Comparison of ENCODE assay signal across 10 cellular contexts in the genomic region with DNA sequence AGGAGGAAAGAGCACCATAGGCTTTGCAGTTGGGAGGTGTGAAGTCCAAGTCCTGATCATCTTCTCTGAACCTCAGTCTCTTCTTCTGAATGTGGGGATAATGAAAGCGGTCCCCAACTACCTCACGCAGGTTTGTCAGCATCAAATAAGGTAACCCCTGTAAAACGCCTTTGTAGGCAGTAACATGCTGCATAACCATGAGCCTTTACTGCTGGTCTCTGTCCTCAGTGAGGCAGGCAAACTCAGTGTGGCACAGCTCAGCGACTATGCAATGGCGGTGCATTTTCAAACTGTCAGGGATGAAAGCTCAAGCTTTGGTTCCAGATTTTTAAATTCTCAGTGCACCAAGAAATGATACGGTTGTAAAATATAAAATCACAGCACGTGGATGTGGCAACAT. TPM values are rescaled to one million over a fixed set of nuclear protein-coding genes. Genes with fewer than 3 reads are reported as not detected.
A peak's percentile ranks its signal among the peaks of the same experiment; 100 is the strongest.
DNase-seq lines count a peak whose midpoint lies in the region; ATAC-seq and TF ChIP-seq lines count a peak whose summit lies in the region.
"Had no signal": no experiment of that assay in that cellular context is flagged by ENCODE, and none has a peak within 500 bp of the region (broad histone marks: within the 10 kb centered on the region; RNA-seq: fewer than 3 reads in every experiment).

No MANE protein-coding gene starts in this region.

- CTCF ChIA-PET in OCI-LY7 (lab: Charles Lee; ENCODE audit: unreplicated experiment) = no interaction called here

- H3K79me2 ChIP-seq in OCI-LY7 (ENCODE audit: insufficient read depth, low read depth, low read length) = no peaks in the 10 kb centered on the region

- intact Hi-C loops in OCI-LY7 (cut with micrococcal nuclease; ENCODE audit: unreplicated experiment) = no loop called here

- no peaks in the 10 kb centered on the region for H3K36me3 ChIP-seq in OCI-LY7 (ENCODE audit: insufficient read depth, low read length)

- H3K27ac Mint-ChIP-seq in effector memory CD8-positive, alpha-beta T cell = peak overlapping the region; percentile 85 to 96

- no peaks in the 10 kb centered on the region for H3K27me3 Mint-ChIP-seq in effector memory CD8-positive, alpha-beta T cell

- no TSS peak for BruUV-seq in OCI-LY7 (replicated peaks; lab: Mats Ljungman, UMichigan)

- TF ChIP-seq CTCF in GM12864 (IDR thresholded peaks at IDR 0.05; ENCODE audit: low read depth, low read length, missing control alignments) = no peak
- no peak for TF ChIP-seq CTCF in OCI-LY7 (conservative IDR thresholded peaks at IDR 0.05; ENCODE audit: low read length)

- no peak for ATAC-seq in effector memory CD8-positive, alpha-beta T cell (replicated peaks)
- no peak for ATAC-seq in GM18505 (IDR thresholded peaks at IDR 0.05; ENCODE audit: unreplicated experiment)

- H3K27ac ChIP-seq in OCI-LY7 (ENCODE audit: low read depth, low read length, poor library complexity, severe bottlenecking) (peak overlapping the region; percentile 65), skin epidermis (peak overlapping the region in 18 of 21 experiments; percentile 12 to 90 (median 70))

- H3K36me3 Mint-ChIP-seq in effector memory CD8-positive, alpha-beta T cell (ENCODE audit: insufficient read depth) = peaks cover 4% of the 10 kb centered on the region

- no peaks in the 10 kb centered on the region for H3K9me3 Mint-ChIP-seq in effector memory CD8-positive, alpha-beta T cell

- H4K20me1 ChIP-seq in OCI-LY7 (ENCODE audit: insufficient read depth, low read length) = no peaks in the 10 kb centered on the region

- POLR2A ChIA-PET in OCI-LY7 (lab: Charles Lee) = interaction anchor here (1.1 to 1.5 kb wide), 5 partner anchors 10 to 270 kb away, joined by 3 to 5 read pairs (median 4); no protein-coding TSS in a partner anchor

- peaks cover 33 to 37% of the 10 kb centered on the region in 2 donors for H3K4me1 Mint-ChIP-seq in effector memory CD8-positive, alpha-beta T cell (ENCODE audit: low read depth in 2 of 2)

- H3K4me2 ChIP-seq in OCI-LY7 (ENCODE audit: low read length) = peak overlapping the region; percentile 68

- H3K4me3 ChIP-seq in GM12864 (ENCODE audit: low read depth, low read length) = peak overlapping the region; percentile 31; the same call in 1 of the 2 replicates
- H3K4me3 ChIP-seq in OCI-LY7 (ENCODE audit: low read depth, low read length, poor library complexity, severe bottlenecking) = peak overlapping the region; percentile 58
- H3K4me3 ChIP-seq in skin epidermis = no peak overlapping the region

- peak overlapping the region; percentile 69 to 77 for H3K4me3 Mint-ChIP-seq in effector memory CD8-positive, alpha-beta T cell

- H3K9me3 ChIP-seq in OCI-LY7 (ENCODE audit: low read length) = no peaks in the 10 kb centered on the region

- H3K9me2 ChIP-seq in OCI-LY7 (ENCODE audit: insufficient read depth, low read length) = no peaks in the 10 kb centered on the region

- H2AFZ ChIP-seq in OCI-LY7 (ENCODE audit: low read length) = peak overlapping the region; percentile 86

- no peak for TF ChIP-seq POLR2A in GM18505 (IDR thresholded peaks at IDR 0.05; ENCODE audit: borderline replicate concordance, extremely low read depth, insufficient read depth, insufficient read length)

- H3K4me1 ChIP-seq in OCI-LY7 (ENCODE audit: insufficient read depth, low read length, poor library complexity, severe bottlenecking) = peaks cover 24% of the 10 kb centered on the region

- DNase-seq in GM12864 (ENCODE audit: low read depth) = no peak
- DNase-seq in OCI-LY7 (ENCODE audit: low spot score) = no peak
- DNase-seq in effector memory CD8-positive, alpha-beta T cell = no peak
- no peak for DNase-seq in NCI-H82 (lab: John Stamatoyannopoulos, UW)
- DNase-seq in NCI-H510A treated with DMSO at 0.1 percent for 48 hours (lab: John Stamatoyannopoulos, UW) = no peak
- no peak for DNase-seq in amniotic stem cell (lab: John Stamatoyannopoulos, UW)
- DNase-seq: NCI-H748 treated with DMSO at 0.1 percent for 48 hours, retina had no signal

RNA-seq across cellular contexts. Expression of gene DNMT3A, which starts 46.1 kb away (rescaled TPM):
- 2.6 and 2.8 TPM in 2 replicates for total RNA-seq in OCI-LY7 (2014; rRNA removed; shearing (Covaris generic))
- total RNA-seq in OCI-LY7 (2022) = 7.2 and 7.3 TPM in 2 replicates

Comparison
In these comparisons a context has a peak if more than half of its experiments do, and no peak if none do; other contexts are left out.
1. H3K4me3 ChIP-seq: peak in GM12864 (single experiment) and OCI-LY7 (single experiment); none in skin epidermis (0 of 7).